Comparison of ENCODE assay signal across 15 cellular contexts in genomic region chr11:70760416-70761020, GRCh38.
"Had no signal": no experiment of that assay in that cellular context is flagged by ENCODE, and none has a peak within 500 bp of the region (broad histone marks: within the 10 kb centered on the region; RNA-seq: fewer than 3 reads in every experiment).

No MANE protein-coding gene starts in this region.

- H3K36me3 Mint-ChIP-seq: activated naive CD4-positive, alpha-beta T cell treated with anti-CD3 and anti-CD28 coated beads, Interleukin-2, amount 50 U/mL, for 24 hours had no signal

- H3K4me1 ChIP-seq: breast epithelium had no signal

- H3K27ac ChIP-seq: breast epithelium, esophagus muscularis mucosa, neutrophil, tibial artery, VCaP had no signal

- H3K4me1 Mint-ChIP-seq: activated naive CD4-positive, alpha-beta T cell treated with anti-CD3 and anti-CD28 coated beads, Interleukin-2, amount 50 U/mL, for 24 hours had no signal

- H3K9me3 ChIP-seq: neutrophil had no signal

- H3K36me3 ChIP-seq: breast epithelium, esophagus muscularis mucosa, neutrophil, tibial artery had no signal

- ATAC-seq: naive thymus-derived CD8-positive, alpha-beta T cell; stimulated activated naive CD8-positive, alpha-beta T cell treated with anti-CD3 and anti-CD28 coated beads, Interleukin-15, Interleukin-2, amounts not matched to agents 100 U/mL and 50 U/mL, for 24 hours had no signal

- H3K27ac Mint-ChIP-seq: activated naive CD4-positive, alpha-beta T cell treated with anti-CD3 and anti-CD28 coated beads, Interleukin-2, amount 50 U/mL, for 24 hours; naive thymus-derived CD8-positive, alpha-beta T cell had no signal

- H3K4me3 ChIP-seq: breast epithelium, esophagus muscularis mucosa, tibial artery had no signal

- DNase-seq: activated CD4-positive, alpha-beta T cell treated with anti-CD3 and anti-CD28 coated beads, Interleukin-2, amount 50 U/mL, for 4 hours; activated CD4-positive, CD25-positive, alpha-beta regulatory T cell treated with anti-CD3 and anti-CD28 coated beads, Interleukin-2, amount 50 U/mL, for 72 hours; activated gamma-delta T cell; effector CD4-positive, alpha-beta T cell; retina; stimulated activated CD4-positive, alpha-beta T cell treated with anti-CD3 and anti-CD28 coated beads, Interleukin-2, amount 100 ng/mL, for 24 hours; stimulated activated naive CD8-positive, alpha-beta T cell treated with anti-CD3 and anti-CD28 coated beads, Interleukin-15, Interleukin-2, amounts not matched to agents 100 U/mL and 50 U/mL, for 24 hours; substantia nigra; tibial artery had no signal

- H3K4me3 Mint-ChIP-seq: activated naive CD4-positive, alpha-beta T cell treated with anti-CD3 and anti-CD28 coated beads, Interleukin-2, amount 50 U/mL, for 24 hours; naive thymus-derived CD8-positive, alpha-beta T cell had no signal
